In the genomic region with DNA sequence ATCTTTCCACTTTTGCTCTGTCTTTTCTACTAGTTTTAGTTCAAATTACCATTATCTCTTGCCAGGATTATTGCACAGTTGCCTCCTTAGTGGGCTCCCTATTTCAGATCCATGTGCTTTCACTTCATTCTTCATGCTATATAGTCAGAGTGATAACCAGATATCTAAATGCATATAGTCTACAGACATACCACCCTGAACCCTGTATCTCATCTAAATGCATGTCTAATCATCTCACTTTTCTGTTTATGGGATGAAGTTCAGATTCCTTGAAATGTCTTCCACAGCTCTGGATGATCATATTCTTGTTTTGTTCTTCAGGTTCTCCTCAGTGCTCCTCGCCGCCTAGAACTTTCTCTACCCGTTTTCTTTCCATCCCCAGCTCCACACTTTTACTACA, we compare ENCODE assay signal across 16 cellular contexts. TPM values are rescaled to one million over a fixed set of nuclear protein-coding genes. Genes with fewer than 3 reads are reported as not detected.
DNase-seq lines count a peak whose midpoint lies in the region; ATAC-seq and TF ChIP-seq lines count a peak whose summit lies in the region.
"Had no signal": no experiment of that assay in that cellular context is flagged by ENCODE, and none has a peak within 500 bp of the region (broad histone marks: within the 10 kb centered on the region; RNA-seq: fewer than 3 reads in every experiment).

No MANE protein-coding gene starts in this region.

- H3F3A ChIP-seq in Loucy (ENCODE audit: low read depth) = no peaks in the 10 kb centered on the region; the same call in 1 of the 2 replicates

- H3K36me3 ChIP-seq in Loucy (ENCODE audit: insufficient read depth, low read length) (peaks cover 31% of the 10 kb centered on the region; the same call in 1 of the 2 replicates), fibroblast of lung (ENCODE audit: control insufficient read depth, insufficient read depth, low read length) (no peaks in the 10 kb centered on the region)

- ATAC-seq in natural killer cell (no peak), GM18511 (IDR thresholded peaks at IDR 0.05; ENCODE audit: unreplicated experiment) (no peak), GM18498 (IDR thresholded peaks at IDR 0.05; ENCODE audit: unreplicated experiment) (no peak), HG03135 (IDR thresholded peaks at IDR 0.05; ENCODE audit: unreplicated experiment) (no peak)
- no peak for ATAC-seq in natural killer cell treated with Interleukin-12 subunit alpha and Interleukin-12 subunit beta and Interleukin-15 and Interleukin-18, amount 100 ng/mL, for 72 hours
- ATAC-seq in stimulated activated effector memory CD8-positive, alpha-beta T cell treated with anti-CD3 and anti-CD28 coated beads, Interleukin-12 subunit alpha, Interleukin-12 subunit beta, amount 100 ng/mL, for 72 hours = no peak
- ATAC-seq: PC-3 had no signal

- no peak for TF ChIP-seq CTCF in natural killer cell (IDR thresholded peaks at IDR 0.05)
- no peak for TF ChIP-seq CTCF in Loucy (conservative IDR thresholded peaks at IDR 0.05; ENCODE audit: low read length)
- TF ChIP-seq CTCF in fibroblast of lung (conservative IDR thresholded peaks at IDR 0.05 in 1 of 2, IDR thresholded peaks at IDR 0.05 in 1 of 2; ENCODE audit: low read depth in 1 of 2, low read length in 2 of 2) = no peak

- no peak for DNase-seq in natural killer cell
- no peak for DNase-seq in natural killer cell treated with Interleukin-12 subunit alpha and Interleukin-12 subunit beta and Interleukin-15 and Interleukin-18, amount 100 ng/mL, for 72 hours (ENCODE audit: low spot score)
- DNase-seq in fibroblast of lung (ENCODE audit: low read depth in 2 of 2) = no peak
- no peak for DNase-seq in stimulated activated effector memory CD8-positive, alpha-beta T cell treated with anti-CD3 and anti-CD28 coated beads, Interleukin-12 subunit alpha, Interleukin-12 subunit beta, amount 100 ng/mL, for 72 hours (ENCODE audit: low spot score in 2 of 2)
- DNase-seq: ACHN, DMS 273 treated with DMSO at 0.1 percent for 48 hours, H7, NCI-H1694, NCI-H2107, NCI-H69, PC-3 had no signal

- H3K4me2 ChIP-seq in Loucy (ENCODE audit: low read depth, low read length, poor library complexity, severe bottlenecking) (peak overlapping the region; percentile 42), fibroblast of lung (ENCODE audit: extremely low read depth, insufficient read depth, low read length) (no peak overlapping the region)

- no peak overlapping the region for H3K4me3 ChIP-seq in Loucy (ENCODE audit: low read length, poor library complexity, severe bottlenecking)
- H3K4me3 ChIP-seq in fibroblast of lung (replicated peaks in 1 of 4; ENCODE audit: control extremely low read depth in 1 of 4, insufficient read depth in 1 of 4, low read depth in 3 of 4, low read length in 4 of 4) = no peak overlapping the region
- H3K4me3 ChIP-seq: SJSA1 had no signal

- H3K9me3 Mint-ChIP-seq in natural killer cell = no peaks in the 10 kb centered on the region
- no peaks in the 10 kb centered on the region for H3K9me3 Mint-ChIP-seq in natural killer cell treated with Interleukin-12 subunit alpha and Interleukin-12 subunit beta and Interleukin-15 and Interleukin-18, amount 100 ng/mL, for 72 hours
- H3K9me3 Mint-ChIP-seq in stimulated activated effector memory CD8-positive, alpha-beta T cell treated with anti-CD3 and anti-CD28 coated beads, Interleukin-12 subunit alpha, Interleukin-12 subunit beta, amount 100 ng/mL, for 72 hours = no peaks in the 10 kb centered on the region

- H4K20me1 ChIP-seq in Loucy (ENCODE audit: insufficient read depth, low read length, poor library complexity, severe bottlenecking) (peaks cover 69% of the 10 kb centered on the region), fibroblast of lung (ENCODE audit: control insufficient read depth, extremely low read depth, insufficient read depth, low read length) (no peaks in the 10 kb centered on the region)

- H2AFZ ChIP-seq in Loucy (ENCODE audit: low read length) = no peak overlapping the region
- no peak overlapping the region for H2AFZ ChIP-seq in fibroblast of lung (ENCODE audit: low read length)

- intact Hi-C loops in natural killer cell (cut with micrococcal nuclease) = no loop called here

- peaks cover 34 to 49% of the 10 kb centered on the region in 2 donors for H3K4me1 Mint-ChIP-seq in natural killer cell
- peaks cover 29 to 38% of the 10 kb centered on the region in 2 donors for H3K4me1 Mint-ChIP-seq in natural killer cell treated with Interleukin-12 subunit alpha and Interleukin-12 subunit beta and Interleukin-15 and Interleukin-18, amount 100 ng/mL, for 72 hours (ENCODE audit: low read depth in 2 of 2)
- peaks cover 56% of the 10 kb centered on the region for H3K4me1 Mint-ChIP-seq in stimulated activated effector memory CD8-positive, alpha-beta T cell treated with anti-CD3 and anti-CD28 coated beads, Interleukin-12 subunit alpha, Interleukin-12 subunit beta, amount 100 ng/mL, for 72 hours

- peak overlapping the region; percentile 17 to 21 for H3K27ac Mint-ChIP-seq in natural killer cell
- H3K27ac Mint-ChIP-seq in natural killer cell treated with Interleukin-12 subunit alpha and Interleukin-12 subunit beta and Interleukin-15 and Interleukin-18, amount 100 ng/mL, for 72 hours = peak overlapping the region in 1 of 2 donors; percentile 3
- peak overlapping the region; percentile 13 for H3K27ac Mint-ChIP-seq in stimulated activated effector memory CD8-positive, alpha-beta T cell treated with anti-CD3 and anti-CD28 coated beads, Interleukin-12 subunit alpha, Interleukin-12 subunit beta, amount 100 ng/mL, for 72 hours

- peaks cover 18% of the 10 kb centered on the region for H3K4me1 ChIP-seq in Loucy (ENCODE audit: insufficient read depth, low read length, poor library complexity, severe bottlenecking)
- H3K4me1 ChIP-seq in fibroblast of lung (ENCODE audit: control insufficient read depth, extremely low read depth, insufficient read depth, low read length) = no peaks in the 10 kb centered on the region
- H3K4me1 ChIP-seq: SJSA1 had no signal

- H3K9me2 ChIP-seq in Loucy (replicated peaks; ENCODE audit: low read depth, low read length) = no peaks in the 10 kb centered on the region

- H3K36me3 Mint-ChIP-seq in natural killer cell = no peaks in the 10 kb centered on the region
- H3K36me3 Mint-ChIP-seq in natural killer cell treated with Interleukin-12 subunit alpha and Interleukin-12 subunit beta and Interleukin-15 and Interleukin-18, amount 100 ng/mL, for 72 hours = no peaks in the 10 kb centered on the region
- peaks cover 64% of the 10 kb centered on the region for H3K36me3 Mint-ChIP-seq in stimulated activated effector memory CD8-positive, alpha-beta T cell treated with anti-CD3 and anti-CD28 coated beads, Interleukin-12 subunit alpha, Interleukin-12 subunit beta, amount 100 ng/mL, for 72 hours

- H3K4me3 Mint-ChIP-seq in natural killer cell = no peak overlapping the region
- H3K4me3 Mint-ChIP-seq in natural killer cell treated with Interleukin-12 subunit alpha and Interleukin-12 subunit beta and Interleukin-15 and Interleukin-18, amount 100 ng/mL, for 72 hours = no peak overlapping the region
- no peak overlapping the region for H3K4me3 Mint-ChIP-seq in stimulated activated effector memory CD8-positive, alpha-beta T cell treated with anti-CD3 and anti-CD28 coated beads, Interleukin-12 subunit alpha, Interleukin-12 subunit beta, amount 100 ng/mL, for 72 hours

- H3K79me2 ChIP-seq in Loucy (ENCODE audit: insufficient read depth, low read length) (peaks cover 97% of the 10 kb centered on the region), fibroblast of lung (ENCODE audit: control insufficient read depth, insufficient read depth, low read length) (peaks cover 46% of the 10 kb centered on the region)

- no peak overlapping the region for H3K27ac ChIP-seq in fibroblast of lung (ENCODE audit: insufficient read depth, low read length)
- H3K27ac ChIP-seq: SJSA1 had no signal

- no peaks in the 10 kb centered on the region for H3K27me3 ChIP-seq in Loucy (ENCODE audit: insufficient read depth, low read length, poor library complexity, severe bottlenecking)
- no peaks in the 10 kb centered on the region for H3K27me3 ChIP-seq in fibroblast of lung (ENCODE audit: control insufficient read depth, insufficient read depth, low read length)
- H3K27me3 ChIP-seq: SJSA1 had no signal

- H3K9ac ChIP-seq in Loucy (ENCODE audit: low read depth, low read length, poor library complexity, severe bottlenecking) = no peak overlapping the region
- peak overlapping the region; percentile 1 for H3K9ac ChIP-seq in fibroblast of lung (ENCODE audit: insufficient read depth, low read length)

- no peaks in the 10 kb centered on the region for H3K9me3 ChIP-seq in Loucy (ENCODE audit: insufficient read depth, low read depth, low read length)
- no peaks in the 10 kb centered on the region for H3K9me3 ChIP-seq in fibroblast of lung (ENCODE audit: control insufficient read depth, insufficient read depth, low read depth, low read length)
- H3K9me3 ChIP-seq: SJSA1 had no signal

- H3K27me3 Mint-ChIP-seq in natural killer cell (ENCODE audit: low read depth in 2 of 2) = no peaks in the 10 kb centered on the region
- no peaks in the 10 kb centered on the region for H3K27me3 Mint-ChIP-seq in natural killer cell treated with Interleukin-12 subunit alpha and Interleukin-12 subunit beta and Interleukin-15 and Interleukin-18, amount 100 ng/mL, for 72 hours

RNA-seq across cellular contexts. Expression of gene RSBN1L, which starts 13.8 kb away (rescaled TPM):
- total RNA-seq in natural killer cell (10 to 100 TPM; 23.9 to 34.4 (median 33.4) TPM), fibroblast of lung (19.7 and 20.0 TPM in 2 replicates)
- 10 to 100 TPM; 19.0 to 21.2 TPM for total RNA-seq in natural killer cell treated with Interleukin-12 subunit alpha and Interleukin-12 subunit beta and Interleukin-15 and Interleukin-18, amount 100 ng/mL, for 72 hours
- polyA plus RNA-seq in fibroblast of lung = 10.5 and 12.0 TPM in 2 replicates
- 9.6 and 10.4 TPM in 2 replicates for polyA plus RNA-seq in fibroblast of lung (2012)
- polyA minus RNA-seq in fibroblast of lung (ENCODE audit: low replicate concordance) = 1.9 and 2.1 TPM in 2 replicates
